8 cellular contexts compared by ENCODE assay signal in genomic region chr15:59373215-59373614, GRCh38. TPM values are rescaled to one million over a fixed set of nuclear protein-coding genes. Genes with fewer than 3 reads are reported as not detected.
A peak's percentile ranks its signal among the peaks of the same experiment; 100 is the strongest.
DNase-seq lines count a peak whose midpoint lies in the region; ATAC-seq, FAIRE-seq and TF ChIP-seq lines count a peak whose summit lies in the region.

No MANE protein-coding gene starts in this region.

- H3K27ac Mint-ChIP-seq in H9 = peak overlapping the region; percentile 96 to 98 (median 98); a peak in 5 of 7 replicates
- no peak overlapping the region for H3K27ac Mint-ChIP-seq in activated CD4-positive, alpha-beta memory T cell treated with anti-CD3 and anti-CD28 coated beads, Interleukin-2, amount 10 ng/mL, durations not matched to agents 7 days and 5 days

- no peak for TF ChIP-seq CTCF in H9 (conservative IDR thresholded peaks at IDR 0.05)

- H3K23ac ChIP-seq in H9 (ENCODE audit: insufficient read length, low read depth, low read length) = no peak overlapping the region

- H3K9ac ChIP-seq in H9 (ENCODE audit: extremely low read depth, insufficient read length, low read length) = peak overlapping the region; percentile 90

- H2BK15ac ChIP-seq in H9 (ENCODE audit: low read depth, low read length) = no peak overlapping the region

- H3K9me3 ChIP-seq in H9 (ENCODE audit: control insufficient read depth, low read depth, low read length) (no peaks in the 10 kb centered on the region), small intestine (ENCODE audit: control insufficient read depth, low read depth) (no peaks in the 10 kb centered on the region)

- H3K4ac ChIP-seq in H9 (ENCODE audit: low read depth, low read length) = no peak overlapping the region

- H4K8ac ChIP-seq in H9 (replicated peaks; ENCODE audit: insufficient read length, low read depth, low read length) = no peak overlapping the region

- H3K79me1 ChIP-seq in H9 (ENCODE audit: insufficient read depth, low read depth, low read length, poor library complexity, severe bottlenecking) = peaks cover 3% of the 10 kb centered on the region

- H3K23me2 ChIP-seq in H9 (ENCODE audit: insufficient read length, low read depth, low read length, poor library complexity, severe bottlenecking) = peaks cover 15% of the 10 kb centered on the region

- H3K18ac ChIP-seq in H9 (ENCODE audit: insufficient read length, low read depth, low read length) = peak overlapping the region; percentile 88

- H3T11ph ChIP-seq in H9 (ENCODE audit: low read length) = peak overlapping the region; percentile 93

- H3K27ac ChIP-seq in H9 (ENCODE audit: insufficient read length, low read depth, low read length) = no peak overlapping the region
- peak overlapping the region; percentile 92 to 96 for H3K27ac ChIP-seq in small intestine (ENCODE audit: low read depth in 1 of 2, low read length in 1 of 2)

- peaks cover 2% of the 10 kb centered on the region for H3K27me3 Mint-ChIP-seq in H9 (ENCODE audit: low read depth)
- H3K27me3 Mint-ChIP-seq in activated CD4-positive, alpha-beta memory T cell treated with anti-CD3 and anti-CD28 coated beads, Interleukin-2, amount 10 ng/mL, durations not matched to agents 7 days and 5 days = peaks cover 59% of the 10 kb centered on the region

- H3K4me1 ChIP-seq in H9 (ENCODE audit: insufficient read depth, low read length) (no peaks in the 10 kb centered on the region), small intestine (ENCODE audit: control insufficient read depth in 2 of 2, insufficient read depth in 1 of 2, low read depth in 1 of 2, low read length in 1 of 2) (peaks cover 2 to 4% of the 10 kb centered on the region in 2 donors)

- peak overlapping the region; percentile 58 for H3K4me2 ChIP-seq in H9 (ENCODE audit: insufficient read depth, insufficient read length, low read length)

- H4K20me1 ChIP-seq in H9 (ENCODE audit: control insufficient read depth, insufficient read depth, insufficient read length) = no peaks in the 10 kb centered on the region

- H3K36me3 Mint-ChIP-seq in H9 (ENCODE audit: insufficient read depth in 1 of 3, low read depth in 3 of 3) = peaks cover 2 to 17% (median 9%) of the 10 kb centered on the region in 3 experiments; a peak in 6 of 7 replicates
- H3K36me3 Mint-ChIP-seq in activated CD4-positive, alpha-beta memory T cell treated with anti-CD3 and anti-CD28 coated beads, Interleukin-2, amount 10 ng/mL, durations not matched to agents 7 days and 5 days (ENCODE audit: low read depth) = peaks cover 9% of the 10 kb centered on the region

- CTCF ChIA-PET in activated CD4-positive, alpha-beta memory T cell treated with anti-CD3 and anti-CD28 coated beads, Interleukin-2, amount 10 ng/mL, durations not matched to agents 7 days and 5 days (lab: Charles Lee) = interaction anchor here (1.2 to 1.8 kb wide), 2 partner anchors 126 kb away, joined by 8 to 9 read pairs; no protein-coding TSS in a partner anchor

- H3K4me1 Mint-ChIP-seq in H9 = peaks cover 17 to 27% of the 10 kb centered on the region in 2 experiments
- peaks cover 32% of the 10 kb centered on the region for H3K4me1 Mint-ChIP-seq in activated CD4-positive, alpha-beta memory T cell treated with anti-CD3 and anti-CD28 coated beads, Interleukin-2, amount 10 ng/mL, durations not matched to agents 7 days and 5 days

- no peak overlapping the region for H2BK5ac ChIP-seq in H9 (ENCODE audit: insufficient read length, low read length)

- peaks cover 2 to 3% of the 10 kb centered on the region in 2 experiments; a peak in 4 of 5 replicates for H3K9me3 Mint-ChIP-seq in H9
- no peaks in the 10 kb centered on the region for H3K9me3 Mint-ChIP-seq in activated CD4-positive, alpha-beta memory T cell treated with anti-CD3 and anti-CD28 coated beads, Interleukin-2, amount 10 ng/mL, durations not matched to agents 7 days and 5 days

- H4K5ac ChIP-seq in H9 (ENCODE audit: insufficient read length, low read depth, low read length) = no peak overlapping the region

- H3K56ac ChIP-seq in H9 (ENCODE audit: insufficient read length, low read depth, low read length) = no peak overlapping the region

- H2AFZ ChIP-seq in H9 (ENCODE audit: low read length) = no peak overlapping the region

- no peak overlapping the region for H2BK12ac ChIP-seq in H9 (ENCODE audit: insufficient read length, low read depth, low read length)

- peak overlapping the region; percentile 95; the same call in 1 of the 2 replicates for H3K14ac ChIP-seq in H9 (ENCODE audit: insufficient read depth, low read length)

- POLR2A ChIA-PET in activated CD4-positive, alpha-beta memory T cell treated with anti-CD3 and anti-CD28 coated beads, Interleukin-2, amount 10 ng/mL, durations not matched to agents 7 days and 5 days (lab: Charles Lee) = interaction anchor here (1.1 kb wide), 1 partner anchor 22 kb away, joined by 3 read pairs; no protein-coding TSS in a partner anchor

- H2BK120ac ChIP-seq in H9 (ENCODE audit: low read depth, low read length, poor library complexity, severe bottlenecking) = peak overlapping the region; percentile 78

- H3K4me3 ChIP-seq in iPS-11a (ENCODE audit: low read depth, low read length) (peak overlapping the region; percentile 81), small intestine (ENCODE audit: low read depth in 1 of 2, low read length in 2 of 2) (peak overlapping the region; percentile 82 to 96)

- no peak for ATAC-seq in HG02588 (IDR thresholded peaks at IDR 0.05; ENCODE audit: unreplicated experiment)

- WGBS in H9 (ENCODE audit: extremely low coverage, insufficient read length, low lambda C conversion rate) = no CpG with 5 or more reads among the region's 6 CpGs
- 1 to 9% (median 3%) methylated on average over 6 of the region's 6 CpGs for WGBS in small intestine, 3 donors

- H2BK20ac ChIP-seq in H9 (ENCODE audit: low read depth, low read length, poor library complexity, severe bottlenecking) = no peak overlapping the region

- H3K36me3 ChIP-seq in small intestine (ENCODE audit: control insufficient read depth in 2 of 2, insufficient read depth in 2 of 2, low read length in 2 of 2) = no peaks in the 10 kb centered on the region

- H3K79me2 ChIP-seq in H9 (ENCODE audit: insufficient read depth, low read length) = peaks cover 6% of the 10 kb centered on the region; the same call in 1 of the 2 replicates

- peak overlapping the region; percentile 88 to 94 for H3K4me3 Mint-ChIP-seq in H9
- H3K4me3 Mint-ChIP-seq in activated CD4-positive, alpha-beta memory T cell treated with anti-CD3 and anti-CD28 coated beads, Interleukin-2, amount 10 ng/mL, durations not matched to agents 7 days and 5 days = peak overlapping the region; percentile 82

- FAIRE-seq in small intestine (lab: Jason Lieb, UNC) = no peak

- H3K27me3 ChIP-seq in H9 (ENCODE audit: insufficient read depth, low read length) (no peaks in the 10 kb centered on the region; the same call in 1 of the 2 replicates), small intestine (ENCODE audit: control insufficient read depth in 2 of 2, insufficient read depth in 2 of 2, low read length in 2 of 2) (no peaks in the 10 kb centered on the region)

- no peak overlapping the region for H4K91ac ChIP-seq in H9 (ENCODE audit: insufficient read length, low read depth, low read length)

- H2AK5ac ChIP-seq in H9 (ENCODE audit: insufficient read length, low read length) = no peak overlapping the region

- DNase-seq in H9 = no peak
- DNase-seq in activated CD4-positive, alpha-beta memory T cell treated with anti-CD3 and anti-CD28 coated beads, Interleukin-2, amount 10 ng/mL, durations not matched to agents 7 days and 5 days = no peak
- DNase-seq in small intestine = no peak
- no peak for DNase-seq in hepatic stellate cell (ENCODE audit: low spot score)
- no peak for DNase-seq in ureter (ENCODE audit: low spot score)
- no peak for DNase-seq in anterior cingulate cortex (lab: John Stamatoyannopoulos, UW)

RNA-seq across cellular contexts. Expression of gene MYO1E, which starts 0.5 kb away (rescaled TPM):
- total RNA-seq in H9 (2021) (235 and 249 TPM in 2 replicates), ureter (121 TPM)
- 10 to 100 TPM; 40.8 to 46.1 TPM for total RNA-seq in activated CD4-positive, alpha-beta memory T cell treated with anti-CD3 and anti-CD28 coated beads, Interleukin-2, amount 10 ng/mL, durations not matched to agents 7 days and 5 days
- 100 to 1,000 TPM in 1 of 3 donors, 10 to 100 TPM in 2; 32.3 to 122 (median 85.9) TPM for polyA plus RNA-seq in small intestine
